In genomic region chr3:128878011-128878457, GRCh38 we compare ENCODE assay signal across 9 cellular contexts. TPM values are rescaled to one million over a fixed set of nuclear protein-coding genes. Genes with fewer than 3 reads are reported as not detected.
DNase-seq lines count a peak whose midpoint lies in the region; ATAC-seq, FAIRE-seq and TF ChIP-seq lines count a peak whose summit lies in the region.
"Had no signal": no experiment of that assay in that cellular context is flagged by ENCODE, and none has a peak within 500 bp of the region (broad histone marks: within the 10 kb centered on the region; RNA-seq: fewer than 3 reads in every experiment).

No MANE protein-coding gene starts in this region.

- peak overlapping the region; percentile 95 for H3K4me2 ChIP-seq in keratinocyte (ENCODE audit: control insufficient read depth, extremely low read depth, insufficient read depth, low read depth, low read length)

- H3K27ac Mint-ChIP-seq in activated CD4-positive, alpha-beta T cell treated with anti-CD3 and anti-CD28 coated beads for 36 hours = peak overlapping the region; percentile 99
- H3K27ac Mint-ChIP-seq in activated naive CD8-positive, alpha-beta T cell = peak overlapping the region; percentile 97

- no peaks in the 10 kb centered on the region for H3K27me3 Mint-ChIP-seq in activated CD4-positive, alpha-beta T cell treated with anti-CD3 and anti-CD28 coated beads for 36 hours
- no peaks in the 10 kb centered on the region for H3K27me3 Mint-ChIP-seq in activated naive CD8-positive, alpha-beta T cell

- TF ChIP-seq CTCF in keratinocyte (optimal IDR thresholded peaks at IDR 0.05 in 1 of 3, IDR thresholded peaks at IDR 0.05 in 1 of 3, conservative IDR thresholded peaks at IDR 0.05 in 1 of 3; ENCODE audit: extremely low read depth in 1 of 3, insufficient read depth in 2 of 3, low read length in 3 of 3) = no peak

- peak overlapping the region; percentile 84 for H2AFZ ChIP-seq in keratinocyte (ENCODE audit: control insufficient read depth, low read length)

- CTCF ChIA-PET in activated CD4-positive, alpha-beta T cell treated with anti-CD3 and anti-CD28 coated beads for 36 hours (lab: Charles Lee) = interaction anchor here (0.6 to 2.4 kb wide), 13 partner anchors 15 to 374 kb away, joined by 3 to 19 read pairs (median 5); no protein-coding TSS in a partner anchor

- peaks cover 6% of the 10 kb centered on the region for H3K9me1 ChIP-seq in keratinocyte (ENCODE audit: control insufficient read depth, extremely low read depth, insufficient read depth, low read length)

- peaks cover 57% of the 10 kb centered on the region for H3K4me1 Mint-ChIP-seq in activated CD4-positive, alpha-beta T cell treated with anti-CD3 and anti-CD28 coated beads for 36 hours
- H3K4me1 Mint-ChIP-seq in activated naive CD8-positive, alpha-beta T cell (ENCODE audit: low read depth) = peaks cover 58% of the 10 kb centered on the region

- no peak for ATAC-seq in activated CD4-positive, alpha-beta T cell treated with anti-CD3 and anti-CD28 coated beads for 36 hours

- H3K4me1 ChIP-seq in keratinocyte (ENCODE audit: control insufficient read depth, extremely low read depth, insufficient read depth, low read length) = peaks cover 32% of the 10 kb centered on the region

- POLR2A ChIA-PET in activated CD4-positive, alpha-beta T cell treated with anti-CD3 and anti-CD28 coated beads for 36 hours (lab: Charles Lee) = interaction anchor here (0.7 to 1.8 kb wide), 5 partner anchors 74 to 551 kb away, joined by 3 to 6 read pairs (median 4); partner anchors contain the start of gene RAB43

- H4K20me1 ChIP-seq in keratinocyte (ENCODE audit: control insufficient read depth, extremely low read depth, insufficient read depth, low read length) = peaks cover 3% of the 10 kb centered on the region

- FAIRE-seq in keratinocyte (lab: Jason Lieb, UNC) = no peak

- peak overlapping the region; percentile 97 for H3K4me3 Mint-ChIP-seq in activated CD4-positive, alpha-beta T cell treated with anti-CD3 and anti-CD28 coated beads for 36 hours
- peak overlapping the region; percentile 96 for H3K4me3 Mint-ChIP-seq in activated naive CD8-positive, alpha-beta T cell

- dilution Hi-C loops in keratinocyte (cut with MboI; ENCODE audit: extremely low pct_ligation_motif_present, low sequenced_read_pairs) = no loop called here

- H3K36me3 Mint-ChIP-seq in activated CD4-positive, alpha-beta T cell treated with anti-CD3 and anti-CD28 coated beads for 36 hours (ENCODE audit: low read depth) = peaks cover 34% of the 10 kb centered on the region
- H3K36me3 Mint-ChIP-seq in activated naive CD8-positive, alpha-beta T cell = peaks cover 5% of the 10 kb centered on the region

- H3K27me3 ChIP-seq in keratinocyte (ENCODE audit: control insufficient read depth, extremely low read depth, insufficient read depth, low read length) = no peaks in the 10 kb centered on the region

- no peak for DNase-seq in activated CD4-positive, alpha-beta T cell treated with anti-CD3 and anti-CD28 coated beads for 36 hours
- no peak for DNase-seq in activated CD4-positive, alpha-beta T cell treated with anti-CD3 and anti-CD28 coated beads for 48 hours
- DNase-seq in keratinocyte (ENCODE audit: low read depth, low spot score) = no peak
- DNase-seq in substantia nigra (lab: John Stamatoyannopoulos, UW) = no peak
- DNase-seq in DMS 273 treated with DMSO at 0.1 percent for 48 hours (lab: John Stamatoyannopoulos, UW) = no peak
- no peak for DNase-seq in T1000 (lab: John Stamatoyannopoulos, UW)
- no peak for DNase-seq in iPS-NIHi7 (ENCODE audit: extremely low spot score)
- DNase-seq: activated CD4-positive, alpha-beta T cell treated with anti-CD3 and anti-CD28 coated beads, Interleukin-2, amount 50 U/mL, for 4 hours had no signal

- peaks cover 3 to 11% of the 10 kb centered on the region in 2 experiments for H3K36me3 ChIP-seq in keratinocyte (ENCODE audit: control insufficient read depth in 2 of 2, extremely low read depth in 1 of 2, insufficient read depth in 2 of 2, low read length in 2 of 2)

- peaks cover 49% of the 10 kb centered on the region for H3K79me2 ChIP-seq in keratinocyte (ENCODE audit: control insufficient read depth, insufficient read depth, low read length)

- peak overlapping the region; percentile 100 for H3K9ac ChIP-seq in keratinocyte (ENCODE audit: control insufficient read depth, extremely low read depth, insufficient read depth, low read length)

- no peaks in the 10 kb centered on the region for H3K9me3 Mint-ChIP-seq in activated CD4-positive, alpha-beta T cell treated with anti-CD3 and anti-CD28 coated beads for 36 hours (ENCODE audit: low read depth)
- H3K9me3 Mint-ChIP-seq in activated naive CD8-positive, alpha-beta T cell (ENCODE audit: low read depth) = no peaks in the 10 kb centered on the region

- H3K4me3 ChIP-seq in keratinocyte (ENCODE audit: control insufficient read depth in 2 of 3, extremely low read depth in 1 of 3, insufficient read depth in 2 of 3, low read depth in 1 of 3, low read length in 3 of 3) = peak overlapping the region; percentile 72 to 99 (median 89)

- intact Hi-C loops in activated CD4-positive, alpha-beta T cell treated with anti-CD3 and anti-CD28 coated beads for 36 hours (cut with DNase I, micrococcal nuclease) = loop anchor here (2.0 to 10.0 kb wide), 6 partner anchors 45 to 756 kb away; partner anchors contain the start of genes COPG1 (in 2 of the 2), CNBP (in 1 of the 2) and RUVBL1 (in 1 of the 2)

- H3K27ac ChIP-seq in keratinocyte (ENCODE audit: control insufficient read depth, insufficient read depth, low read length) = peak overlapping the region; percentile 99
- peak overlapping the region; percentile 91 for H3K27ac ChIP-seq in substantia nigra (ENCODE audit: low read depth, low read length, poor library complexity, severe bottlenecking)

- H3K9me3 ChIP-seq in keratinocyte (ENCODE audit: control insufficient read depth, low read depth, low read length) = no peaks in the 10 kb centered on the region

RNA-seq across cellular contexts. Expression of gene ACAD9, which starts 1.4 kb away (rescaled TPM):
- total RNA-seq in activated CD4-positive, alpha-beta T cell treated with anti-CD3 and anti-CD28 coated beads for 36 hours = 10 to 100 TPM; 60.0 to 70.7 TPM
- 33.7 to 40.5 TPM (median 36.6 TPM) in 3 replicates for polyA plus RNA-seq in keratinocyte
- 11.3 TPM for polyA plus RNA-seq in keratinocyte (2011; ENCODE audit: low read depth)
- polyA plus RNA-seq in keratinocyte (2011; cell fraction: cytosol; rRNA removed) = 25.6 and 34.1 TPM in 2 replicates
- 54.9 and 63.9 TPM in 2 replicates for polyA plus RNA-seq in keratinocyte (2011; cell fraction: nucleus; rRNA removed)
- 22.0 and 30.9 TPM in 2 replicates for polyA plus RNA-seq in keratinocyte (2012; ENCODE audit: low replicate concordance)
- polyA minus RNA-seq in keratinocyte = 40.5 to 52.4 TPM (median 45.2 TPM) in 3 replicates
- 33.0 TPM for polyA minus RNA-seq in keratinocyte (2011; cell fraction: cytosol; rRNA and poly(A)+ RNA removed)
- 31.7 and 36.1 TPM in 2 replicates for polyA minus RNA-seq in keratinocyte (2011; cell fraction: nucleus; rRNA and poly(A)+ RNA removed)
